ENCODE assay signal across 15 cellular contexts in genomic region chr13:50650936-50651638, GRCh38.
DNase-seq lines count a peak whose midpoint lies in the region; ATAC-seq and TF ChIP-seq lines count a peak whose summit lies in the region.
"Had no signal": no experiment of that assay in that cellular context is flagged by ENCODE, and none has a peak within 500 bp of the region (broad histone marks: within the 10 kb centered on the region; RNA-seq: fewer than 3 reads in every experiment).

No MANE protein-coding gene starts in this region.

- intact Hi-C loops in OCI-LY7 (cut with micrococcal nuclease; ENCODE audit: unreplicated experiment) = no loop called here

- no peak overlapping the region for H3K27ac ChIP-seq in OCI-LY7 (ENCODE audit: low read depth, low read length, poor library complexity, severe bottlenecking)
- no peak overlapping the region for H3K27ac ChIP-seq in gastroesophageal sphincter
- H3K27ac ChIP-seq: heart right ventricle, tibial nerve had no signal

- peak overlapping the region; percentile 46 for H3K4me2 ChIP-seq in OCI-LY7 (ENCODE audit: low read length)

- no TSS peak for BruUV-seq in OCI-LY7 (replicated peaks; lab: Mats Ljungman, UMichigan)

- no peak for TF ChIP-seq POLR2A in gastroesophageal sphincter (IDR thresholded peaks at IDR 0.05)

- POLR2A ChIA-PET in OCI-LY7 (lab: Charles Lee) = interaction anchor here (0.7 to 1.6 kb wide), 5 partner anchors 23 to 452 kb away, joined by 3 to 4 read pairs (median 3); no protein-coding TSS in a partner anchor

- TF ChIP-seq EP300 in gastroesophageal sphincter (IDR thresholded peaks at IDR 0.05) = no peak

- no peaks in the 10 kb centered on the region for H3K9me3 ChIP-seq in OCI-LY7 (ENCODE audit: low read length)
- H3K9me3 ChIP-seq in gastroesophageal sphincter = no peaks in the 10 kb centered on the region
- H3K9me3 ChIP-seq: BE2C, tibial nerve had no signal

- DNase-seq in A172 (ENCODE audit: low spot score) = peak; percentile 13
- peak; percentile 10 for DNase-seq in GM10266 (ENCODE audit: extremely low spot score)
- DNase-seq in OCI-LY7 (ENCODE audit: low spot score) = peak; percentile 67
- DNase-seq in foreskin fibroblast = peak; percentile 33 to 64
- no peak for DNase-seq in stimulated activated CD4-positive, alpha-beta T cell treated with anti-CD3 and anti-CD28 coated beads, Interleukin-15, amount 100 ng/mL, for 24 hours
- DNase-seq in AG20443 (ENCODE audit: low spot score) = no peak
- no peak for DNase-seq in HPDE6-E6E7 (ENCODE audit: extremely low spot score)
- DNase-seq: activated CD4-positive, alpha-beta T cell treated with anti-CD3 and anti-CD28 coated beads, Interleukin-2, amount 50 U/mL, for 1 hour; activated naive CD4-positive, alpha-beta T cell treated with anti-CD3 and anti-CD28 coated beads, Interleukin-2, amount 10 ng/mL, durations not matched to agents 7 days and 5 days; BE2C; H7; heart right ventricle had no signal

- no peak for ATAC-seq in gastroesophageal sphincter
- ATAC-seq: heart right ventricle, K562 had no signal

- H3K9me2 ChIP-seq in OCI-LY7 (ENCODE audit: insufficient read depth, low read length) = no peaks in the 10 kb centered on the region

- H3K36me3 ChIP-seq in OCI-LY7 (ENCODE audit: insufficient read depth, low read length) (no peaks in the 10 kb centered on the region), gastroesophageal sphincter (no peaks in the 10 kb centered on the region)
- H3K36me3 ChIP-seq: BE2C, heart right ventricle, tibial nerve had no signal

- 44 to 47% methylated on average over 6 of the region's 6 CpGs for WGBS in gastroesophageal sphincter (ENCODE audit: low coverage in 1 of 2), 2 donors

- H3K27me3 ChIP-seq in gastroesophageal sphincter = no peaks in the 10 kb centered on the region
- H3K27me3 ChIP-seq: BE2C, heart right ventricle, tibial nerve had no signal

- no peaks in the 10 kb centered on the region for H4K20me1 ChIP-seq in OCI-LY7 (ENCODE audit: insufficient read depth, low read length)

- H2AFZ ChIP-seq in OCI-LY7 (ENCODE audit: low read length) = peak overlapping the region; percentile 81

- H3K4me3 ChIP-seq in OCI-LY7 (ENCODE audit: low read depth, low read length, poor library complexity, severe bottlenecking) (no peak overlapping the region), foreskin fibroblast (ENCODE audit: low read depth in 1 of 2, low read length in 2 of 2) (no peak overlapping the region), gastroesophageal sphincter (no peak overlapping the region)
- H3K4me3 ChIP-seq: heart right ventricle, K562, tibial nerve had no signal

- CTCF ChIA-PET in OCI-LY7 (lab: Charles Lee; ENCODE audit: unreplicated experiment) = no interaction called here

- H3K79me2 ChIP-seq in OCI-LY7 (ENCODE audit: insufficient read depth, low read depth, low read length) = no peaks in the 10 kb centered on the region

- H3K4me1 ChIP-seq in OCI-LY7 (ENCODE audit: insufficient read depth, low read length, poor library complexity, severe bottlenecking) (peaks cover 13% of the 10 kb centered on the region), gastroesophageal sphincter (peaks cover 0 to 13% (median 0%) of the 10 kb centered on the region in 3 donors)
- H3K4me1 ChIP-seq: BE2C had no signal

- TF ChIP-seq CTCF in GM10266 (IDR thresholded peaks at IDR 0.05; ENCODE audit: control insufficient read depth, insufficient read depth, low read depth, missing control alignments) = no peak
- TF ChIP-seq CTCF in OCI-LY7 (conservative IDR thresholded peaks at IDR 0.05; ENCODE audit: low read length) = no peak
- no peak for TF ChIP-seq CTCF in foreskin fibroblast (IDR thresholded peaks at IDR 0.05; ENCODE audit: low read depth, low read length)
- TF ChIP-seq CTCF in gastroesophageal sphincter (IDR thresholded peaks at IDR 0.05) = no peak

Comparison
In these comparisons a context has a peak if more than half of its experiments do, and no peak if none do; other contexts are left out.
1. DNase-seq: peak in A172 (single experiment), GM10266 (single experiment), OCI-LY7 (single experiment) and foreskin fibroblast (2 of 2); none in stimulated activated CD4-positive, alpha-beta T cell treated with anti-CD3 and anti-CD28 coated beads, Interleukin-15, amount 100 ng/mL, for 24 hours (single experiment), AG20443 (single experiment) and HPDE6-E6E7 (single experiment).